ENCODE assay signal across 8 cellular contexts in the genomic region with DNA sequence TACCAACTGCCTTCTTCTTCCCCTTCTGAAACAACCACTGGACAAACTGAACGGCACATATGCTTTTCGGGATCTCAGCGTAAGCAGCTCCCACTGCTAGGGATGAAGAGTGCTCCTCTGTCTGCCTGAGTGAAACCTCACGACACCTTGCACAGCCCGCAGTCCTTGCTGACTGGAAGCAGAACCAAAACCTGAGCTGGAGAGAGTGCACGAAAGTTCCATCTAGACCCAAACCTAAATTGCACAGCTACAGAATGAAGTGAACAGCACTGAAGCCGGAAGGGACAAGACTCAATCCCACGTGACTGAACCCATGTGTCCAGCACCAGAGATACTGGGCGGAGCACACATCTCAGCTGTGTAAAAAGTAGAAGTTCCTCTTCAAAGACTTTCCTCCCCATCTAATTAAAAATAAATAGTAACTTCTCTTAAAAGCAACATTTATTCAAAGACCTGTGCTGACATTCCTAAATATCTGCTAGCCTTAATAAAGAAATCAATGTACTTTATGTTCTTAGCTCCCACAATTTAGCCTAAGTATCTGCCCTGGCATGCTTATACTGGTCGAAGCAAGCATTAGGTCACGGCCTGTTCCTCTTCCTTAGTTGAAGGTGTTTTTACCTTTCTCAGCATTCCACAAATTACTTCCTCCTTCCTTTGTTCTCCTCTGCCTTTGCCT.
DNase-seq lines count a peak whose midpoint lies in the region; ATAC-seq and TF ChIP-seq lines count a peak whose summit lies in the region.
"Not testable (repeated sequence)": the region's sequence is repeated elsewhere in the genome, so short reads cannot be mapped to it uniquely, and the experiment has no call there.

No MANE protein-coding gene starts in this region.

- TF ChIP-seq CTCF in OCI-LY7 (conservative IDR thresholded peaks at IDR 0.05; ENCODE audit: low read length); glutamatergic neuron (IDR thresholded peaks at IDR 0.05; ENCODE audit: partially characterized antibody, unreplicated experiment); osteoblast (IDR thresholded peaks at IDR 0.05; ENCODE audit: extremely low read depth, low read depth, low read length): not testable (repeated sequence)

- H3K9me3 ChIP-seq in OCI-LY7 (ENCODE audit: low read length); osteoblast (ENCODE audit: low read depth, low read length): not testable (repeated sequence)

- intact Hi-C loops in OCI-LY7 (cut with micrococcal nuclease; ENCODE audit: unreplicated experiment): not testable (repeated sequence)

- peaks cover 35% of the 10 kb centered on the region for H3K36me3 Mint-ChIP-seq in activated naive CD4-positive, alpha-beta T cell treated with anti-CD3 and anti-CD28 coated beads, Interleukin-2, amount 10 ng/mL, durations not matched to agents 7 days and 5 days
- H3K36me3 Mint-ChIP-seq in glutamatergic neuron (ENCODE audit: unreplicated experiment): not testable (repeated sequence)

- CTCF ChIA-PET in OCI-LY7 (lab: Charles Lee; ENCODE audit: unreplicated experiment): not testable (repeated sequence)
- CTCF ChIA-PET in activated naive CD4-positive, alpha-beta T cell treated with anti-CD3 and anti-CD28 coated beads, Interleukin-2, amount 10 ng/mL, durations not matched to agents 7 days and 5 days (lab: Charles Lee): interaction anchor here (0.8 to 1.1 kb wide), 2 partner anchors 11 to 47 kb away, joined by 4 to 5 read pairs; no protein-coding TSS in a partner anchor

- H3K9me2 ChIP-seq in OCI-LY7 (ENCODE audit: insufficient read depth, low read length): not testable (repeated sequence)

- H3K79me2 ChIP-seq in OCI-LY7 (ENCODE audit: insufficient read depth, low read depth, low read length) (peaks cover 98% of the 10 kb centered on the region), osteoblast (ENCODE audit: insufficient read depth, low read length) (peaks cover 96% of the 10 kb centered on the region)

- POLR2A ChIA-PET in OCI-LY7 (lab: Charles Lee): not testable (repeated sequence)

- H3K4me1 ChIP-seq in OCI-LY7 (ENCODE audit: insufficient read depth, low read length, poor library complexity, severe bottlenecking) (peaks cover 68% of the 10 kb centered on the region), osteoblast (ENCODE audit: insufficient read depth, low read length) (peaks cover 24% of the 10 kb centered on the region)

- H3K27me3 Mint-ChIP-seq in activated naive CD4-positive, alpha-beta T cell treated with anti-CD3 and anti-CD28 coated beads, Interleukin-2, amount 10 ng/mL, durations not matched to agents 7 days and 5 days: not testable (repeated sequence)
- peaks cover 20% of the 10 kb centered on the region for H3K27me3 Mint-ChIP-seq in glutamatergic neuron (ENCODE audit: unreplicated experiment)

- peak overlapping the region; percentile 20 for H3K27ac ChIP-seq in OCI-LY7 (ENCODE audit: low read depth, low read length, poor library complexity, severe bottlenecking)
- not testable (repeated sequence) for H3K27ac ChIP-seq in osteoblast (ENCODE audit: low read depth, low read length)

- ATAC-seq in GM18861 (IDR thresholded peaks at IDR 0.05; ENCODE audit: unreplicated experiment) (peak; percentile 44), GM21737 (IDR thresholded peaks at IDR 0.05; ENCODE audit: unreplicated experiment) (peak; percentile 54), HG03139 (IDR thresholded peaks at IDR 0.05; ENCODE audit: unreplicated experiment) (peak; percentile 38)

- H2AFZ ChIP-seq in OCI-LY7 (ENCODE audit: low read length); osteoblast (ENCODE audit: low read length): not testable (repeated sequence)

- H3K36me3 ChIP-seq in OCI-LY7 (ENCODE audit: insufficient read depth, low read length): peaks cover 42% of the 10 kb centered on the region
- H3K36me3 ChIP-seq in osteoblast (ENCODE audit: insufficient read depth, low read length): not testable (repeated sequence)

- peak overlapping the region; percentile 94 for H3K27ac Mint-ChIP-seq in activated naive CD4-positive, alpha-beta T cell treated with anti-CD3 and anti-CD28 coated beads, Interleukin-2, amount 10 ng/mL, durations not matched to agents 7 days and 5 days
- H3K27ac Mint-ChIP-seq in glutamatergic neuron (ENCODE audit: unreplicated experiment): peak overlapping the region; percentile 13

- H3K4me3 Mint-ChIP-seq in activated naive CD4-positive, alpha-beta T cell treated with anti-CD3 and anti-CD28 coated beads, Interleukin-2, amount 10 ng/mL, durations not matched to agents 7 days and 5 days: peak overlapping the region; percentile 51
- H3K4me3 Mint-ChIP-seq in glutamatergic neuron (ENCODE audit: unreplicated experiment): peak overlapping the region; percentile 26

- peak; percentile 29 for DNase-seq in AG08395 (ENCODE audit: low spot score)
- DNase-seq in OCI-LY7 (ENCODE audit: low spot score): peak; percentile 38
- DNase-seq in activated naive CD4-positive, alpha-beta T cell treated with anti-CD3 and anti-CD28 coated beads, Interleukin-2, amount 10 ng/mL, durations not matched to agents 7 days and 5 days; glutamatergic neuron: not testable (repeated sequence)
- DNase-seq in osteoblast (ENCODE audit: insufficient read length, low spot score, missing footprints): peak; percentile 22

- H3K9me3 Mint-ChIP-seq in activated naive CD4-positive, alpha-beta T cell treated with anti-CD3 and anti-CD28 coated beads, Interleukin-2, amount 10 ng/mL, durations not matched to agents 7 days and 5 days: not testable (repeated sequence)
- peaks cover 42% of the 10 kb centered on the region for H3K9me3 Mint-ChIP-seq in glutamatergic neuron (ENCODE audit: unreplicated experiment)

- peaks cover 47% of the 10 kb centered on the region for H4K20me1 ChIP-seq in OCI-LY7 (ENCODE audit: insufficient read depth, low read length)
- peaks cover 86% of the 10 kb centered on the region for H4K20me1 ChIP-seq in osteoblast (ENCODE audit: insufficient read depth, low read length)

- not testable (repeated sequence) for H3K27me3 ChIP-seq in osteoblast (ENCODE audit: insufficient read depth, low read length)

- peak overlapping the region; percentile 62; the same call in 1 of the 2 replicates for H3K4me2 ChIP-seq in OCI-LY7 (ENCODE audit: low read length)
- H3K4me2 ChIP-seq in osteoblast (ENCODE audit: insufficient read depth, low read length): not testable (repeated sequence)

- TSS peak; percentile 4 for BruUV-seq in OCI-LY7 (replicated peaks; lab: Mats Ljungman, UMichigan)

- peaks cover 93% of the 10 kb centered on the region for H3K4me1 Mint-ChIP-seq in activated naive CD4-positive, alpha-beta T cell treated with anti-CD3 and anti-CD28 coated beads, Interleukin-2, amount 10 ng/mL, durations not matched to agents 7 days and 5 days
- peaks cover 72% of the 10 kb centered on the region for H3K4me1 Mint-ChIP-seq in glutamatergic neuron (ENCODE audit: low read depth, unreplicated experiment)

- H3K4me3 ChIP-seq in OCI-LY7 (ENCODE audit: low read depth, low read length, poor library complexity, severe bottlenecking); osteoblast (ENCODE audit: insufficient read depth, low read length): not testable (repeated sequence)
